ENCODE assay signal across 24 cellular contexts in the genomic region with DNA sequence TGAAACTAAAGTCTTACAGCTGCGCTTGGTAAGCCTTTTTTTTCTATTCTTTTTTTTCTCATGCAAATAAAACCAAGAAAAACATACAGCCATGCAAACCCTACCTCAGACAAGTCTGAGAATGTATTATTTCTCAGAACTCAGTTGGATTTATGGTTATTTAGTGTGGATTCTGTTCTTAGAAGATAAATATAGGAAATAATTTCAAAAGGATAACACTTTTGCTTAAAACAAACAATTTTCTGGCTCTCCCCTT.
"Had no signal": no experiment of that assay in that cellular context is flagged by ENCODE, and none has a peak within 500 bp of the region (broad histone marks: within the 10 kb centered on the region; RNA-seq: fewer than 3 reads in every experiment).

No MANE protein-coding gene starts in this region.

- H3K36me3 ChIP-seq: esophagus squamous epithelium, heart left ventricle, sigmoid colon, uterus had no signal

- H3K27me3 ChIP-seq: esophagus squamous epithelium, sigmoid colon, testis, uterus had no signal

- ATAC-seq: heart left ventricle, left ventricle myocardium superior, natural killer cell had no signal

- FAIRE-seq: astrocyte, islet of Langerhans had no signal

- H3K4me3 ChIP-seq: esophagus squamous epithelium, heart left ventricle, sigmoid colon, smooth muscle cell, testis, uterus had no signal

- DNase-seq: activated CD4-positive, alpha-beta T cell treated with anti-CD3 and anti-CD28 coated beads for 4 hours; activated CD4-positive, alpha-beta T cell treated with anti-CD3 and anti-CD28 coated beads, Interleukin-2, amount 50 U/mL, for 48 hours; activated CD4-positive, CD25-positive, alpha-beta regulatory T cell; activated CD8-positive, alpha-beta memory T cell treated with anti-CD3 and anti-CD28 coated beads, Interleukin-2, amount 50 U/mL, for 48 hours; activated naive CD4-positive, alpha-beta T cell treated with Interleukin-2 at 50 U/mL for 16 hours; activated naive CD8-positive, alpha-beta T cell treated with anti-CD3 and anti-CD28 coated beads for 36 hours; activated T-cell treated with anti-CD3 and anti-CD28 coated beads, Interleukin-2, amount 50 U/mL, for 48 hours; central memory CD4-positive, alpha-beta T cell; esophagus squamous epithelium; heart left ventricle; left ventricle myocardium superior; mammary epithelial cell; midbrain; natural killer cell; sigmoid colon; stimulated activated CD4-positive, alpha-beta T cell treated with anti-CD3 and anti-CD28 coated beads, Interleukin-15, amount 100 ng/mL, for 24 hours; stimulated activated CD8-positive, alpha-beta memory T cell treated with anti-CD3 and anti-CD28 coated beads, Interleukin-4, amount 100 ng/mL, for 48 hours; stimulated activated naive CD4-positive, alpha-beta T cell; testis; trophoblast cell; uterus had no signal

- H3K9me3 ChIP-seq: esophagus squamous epithelium, heart left ventricle, sigmoid colon, testis, uterus had no signal

- H3K27ac ChIP-seq: esophagus squamous epithelium, heart left ventricle, sigmoid colon, testis, uterus had no signal

- H3K4me1 ChIP-seq: esophagus squamous epithelium, heart left ventricle, sigmoid colon, testis, uterus had no signal

- H3K4me2 ChIP-seq: smooth muscle cell had no signal
